In genomic region chr4:6689506-6689960, GRCh38 we compare ENCODE assay signal across 8 cellular contexts. TPM values are rescaled to one million over a fixed set of nuclear protein-coding genes. Genes with fewer than 3 reads are reported as not detected.
A peak's percentile ranks its signal among the peaks of the same experiment; 100 is the strongest.
DNase-seq lines count a peak whose midpoint lies in the region; ATAC-seq and TF ChIP-seq lines count a peak whose summit lies in the region.

No MANE protein-coding gene starts in this region.

- TF ChIP-seq CTCF in liver (IDR thresholded peaks at IDR 0.05; ENCODE audit: low read depth, low read length, missing input control) (no peak), suprapubic skin (IDR thresholded peaks at IDR 0.05) (no peak)

- 57% methylated on average over 15 of the region's 15 CpGs for WGBS in liver
- WGBS in suprapubic skin, result 87% methylated on average over 8 of the region's 15 CpGs
- WGBS in right cardiac atrium, result 84% methylated on average over 15 of the region's 15 CpGs

- intact Hi-C loops in right cardiac atrium (cut with DNase I), result no loop called here

- H3K9me3 Mint-ChIP-seq in activated CD4-positive, alpha-beta T cell treated with anti-CD3 and anti-CD28 coated beads, Interleukin-2, amount 10 ng/mL, durations not matched to agents 7 days and 5 days, result no peaks in the 10 kb centered on the region
- H3K9me3 Mint-ChIP-seq in activated CD8-positive, alpha-beta T cell treated with anti-CD3 and anti-CD28 coated beads, Interleukin-2, amount 10 ng/mL, durations not matched to agents 7 days and 5 days (ENCODE audit: insufficient read depth), result no peaks in the 10 kb centered on the region

- TF ChIP-seq RAD21 in liver (IDR thresholded peaks at IDR 0.05), result no peak

- H3K9ac ChIP-seq in liver (ENCODE audit: low read depth in 1 of 2, low read length in 2 of 2), result no peak overlapping the region

- H3K27ac Mint-ChIP-seq in activated CD4-positive, alpha-beta T cell treated with anti-CD3 and anti-CD28 coated beads, Interleukin-2, amount 10 ng/mL, durations not matched to agents 7 days and 5 days, result peak overlapping the region; percentile 96
- peak overlapping the region; percentile 91 for H3K27ac Mint-ChIP-seq in activated CD8-positive, alpha-beta T cell treated with anti-CD3 and anti-CD28 coated beads, Interleukin-2, amount 10 ng/mL, durations not matched to agents 7 days and 5 days

- TF ChIP-seq EP300 in suprapubic skin (IDR thresholded peaks at IDR 0.05), result no peak

- H3K27me3 ChIP-seq in liver (ENCODE audit: control insufficient read depth in 4 of 4, insufficient read depth in 4 of 4, low read length in 3 of 4), result no peaks in the 10 kb centered on the region
- no peaks in the 10 kb centered on the region for H3K27me3 ChIP-seq in suprapubic skin
- no peaks in the 10 kb centered on the region for H3K27me3 ChIP-seq in right cardiac atrium (ENCODE audit: control insufficient read depth, insufficient read depth)

- ATAC-seq in activated CD8-positive, alpha-beta T cell treated with anti-CD3 and anti-CD28 coated beads, Interleukin-2, amount 10 ng/mL, durations not matched to agents 7 days and 5 days, result peak; percentile 10
- ATAC-seq in right cardiac atrium, result no peak

- no peak for TF ChIP-seq POLR2A in suprapubic skin (IDR thresholded peaks at IDR 0.05)

- H3K4me1 ChIP-seq in liver (ENCODE audit: control insufficient read depth in 4 of 4, insufficient read depth in 4 of 4, low read length in 3 of 4) (peaks cover 11 to 25% (median 19%) of the 10 kb centered on the region in 4 donors), suprapubic skin (peaks cover 26% of the 10 kb centered on the region), right cardiac atrium (ENCODE audit: control insufficient read depth, insufficient read depth, low read length) (peaks cover 2% of the 10 kb centered on the region)

- H3K36me3 ChIP-seq in liver (ENCODE audit: control insufficient read depth in 4 of 4, insufficient read depth in 3 of 4, low read depth in 1 of 4, low read length in 3 of 4), result no peaks in the 10 kb centered on the region
- no peaks in the 10 kb centered on the region for H3K36me3 ChIP-seq in suprapubic skin

- H3K9me3 ChIP-seq in liver (ENCODE audit: control insufficient read depth in 4 of 4, low read length in 3 of 4), result no peaks in the 10 kb centered on the region
- H3K9me3 ChIP-seq in suprapubic skin, result no peaks in the 10 kb centered on the region
- no peaks in the 10 kb centered on the region for H3K9me3 ChIP-seq in right cardiac atrium (ENCODE audit: control insufficient read depth, low read length)

- H3K27me3 Mint-ChIP-seq in activated CD4-positive, alpha-beta T cell treated with anti-CD3 and anti-CD28 coated beads, Interleukin-2, amount 10 ng/mL, durations not matched to agents 7 days and 5 days, result no peaks in the 10 kb centered on the region
- H3K27me3 Mint-ChIP-seq in activated CD8-positive, alpha-beta T cell treated with anti-CD3 and anti-CD28 coated beads, Interleukin-2, amount 10 ng/mL, durations not matched to agents 7 days and 5 days (ENCODE audit: low read depth), result no peaks in the 10 kb centered on the region

- H3K4me3 Mint-ChIP-seq in activated CD4-positive, alpha-beta T cell treated with anti-CD3 and anti-CD28 coated beads, Interleukin-2, amount 10 ng/mL, durations not matched to agents 7 days and 5 days, result peak overlapping the region; percentile 84
- peak overlapping the region; percentile 81 for H3K4me3 Mint-ChIP-seq in activated CD8-positive, alpha-beta T cell treated with anti-CD3 and anti-CD28 coated beads, Interleukin-2, amount 10 ng/mL, durations not matched to agents 7 days and 5 days

- no peak overlapping the region for H3K4me3 ChIP-seq in liver (ENCODE audit: low read depth in 1 of 3, low read length in 3 of 3)
- peak overlapping the region; percentile 11 for H3K4me3 ChIP-seq in suprapubic skin
- H3K4me3 ChIP-seq in right cardiac atrium (ENCODE audit: low read length), result no peak overlapping the region

- DNase-seq in activated CD4-positive, alpha-beta T cell treated with anti-CD3 and anti-CD28 coated beads, Interleukin-2, amount 10 ng/mL, durations not matched to agents 7 days and 5 days, result no peak
- DNase-seq in activated CD4-positive, alpha-beta T cell treated with anti-CD3 and anti-CD28 coated beads for 1 hour, result no peak
- no peak for DNase-seq in activated CD8-positive, alpha-beta T cell treated with anti-CD3 and anti-CD28 coated beads, Interleukin-2, amount 10 ng/mL, durations not matched to agents 7 days and 5 days
- DNase-seq in suprapubic skin (ENCODE audit: low spot score in 2 of 2) (no peak), superior temporal gyrus (ENCODE audit: extremely low spot score) (no peak), NCI-H1105 treated with DMSO at 0.1 percent for 48 hours (lab: John Stamatoyannopoulos, UW) (no peak), right cardiac atrium (no peak)

- peaks cover 90% of the 10 kb centered on the region for H3K4me1 Mint-ChIP-seq in activated CD4-positive, alpha-beta T cell treated with anti-CD3 and anti-CD28 coated beads, Interleukin-2, amount 10 ng/mL, durations not matched to agents 7 days and 5 days
- H3K4me1 Mint-ChIP-seq in activated CD8-positive, alpha-beta T cell treated with anti-CD3 and anti-CD28 coated beads, Interleukin-2, amount 10 ng/mL, durations not matched to agents 7 days and 5 days (ENCODE audit: low read depth), result peaks cover 90% of the 10 kb centered on the region

- CTCF ChIA-PET in activated CD4-positive, alpha-beta T cell treated with anti-CD3 and anti-CD28 coated beads, Interleukin-2, amount 10 ng/mL, durations not matched to agents 7 days and 5 days (lab: Charles Lee), result interaction anchor here (0.9 to 3.5 kb wide), 7 partner anchors 9 to 184 kb away, joined by 3 to 17 read pairs (median 4); a partner anchor contains a TSS
- CTCF ChIA-PET in activated CD8-positive, alpha-beta T cell treated with anti-CD3 and anti-CD28 coated beads, Interleukin-2, amount 10 ng/mL, durations not matched to agents 7 days and 5 days (lab: Charles Lee), result interaction anchor here (1.2 to 7.1 kb wide), 10 partner anchors 8 to 184 kb away, joined by 3 to 94 read pairs (median 16); partner anchors contain the start of genes BLOC1S4, MAN2B2 and MRFAP1L1

- H3K36me3 Mint-ChIP-seq in activated CD4-positive, alpha-beta T cell treated with anti-CD3 and anti-CD28 coated beads, Interleukin-2, amount 10 ng/mL, durations not matched to agents 7 days and 5 days (ENCODE audit: low read depth), result peaks cover 32% of the 10 kb centered on the region
- peaks cover 48% of the 10 kb centered on the region for H3K36me3 Mint-ChIP-seq in activated CD8-positive, alpha-beta T cell treated with anti-CD3 and anti-CD28 coated beads, Interleukin-2, amount 10 ng/mL, durations not matched to agents 7 days and 5 days (ENCODE audit: low read depth)

- POLR2A ChIA-PET in activated CD4-positive, alpha-beta T cell treated with anti-CD3 and anti-CD28 coated beads, Interleukin-2, amount 10 ng/mL, durations not matched to agents 7 days and 5 days (lab: Charles Lee), result interaction anchor here (1.0 kb wide), 2 partner anchors 15 to 49 kb away, joined by 3 to 4 read pairs; partner anchors contain the start of gene MRFAP1
- POLR2A ChIA-PET in activated CD8-positive, alpha-beta T cell treated with anti-CD3 and anti-CD28 coated beads, Interleukin-2, amount 10 ng/mL, durations not matched to agents 7 days and 5 days (lab: Charles Lee), result interaction anchor here (1.2 to 3.8 kb wide), 7 partner anchors 11 to 115 kb away, joined by 4 to 87 read pairs (median 25); partner anchors contain the start of genes BLOC1S4, MRFAP1 and MRFAP1L1

- H3K27ac ChIP-seq in liver (ENCODE audit: low read depth in 1 of 2, low read length in 2 of 2), result peak overlapping the region; percentile 21 to 72
- H3K27ac ChIP-seq in suprapubic skin, result peak overlapping the region; percentile 76
- no peak overlapping the region for H3K27ac ChIP-seq in right cardiac atrium (ENCODE audit: low read length)

TF ChIP-seq in liver, 16 proteins besides CTCF, POLR2A, EP300 and RAD21 (continues in another document):
- no peak for TF ChIP-seq MAX (IDR thresholded peaks at IDR 0.05)
- no peak for TF ChIP-seq GABPA (IDR thresholded peaks at IDR 0.05 in 1 of 2, conservative IDR thresholded peaks at IDR 0.05 in 1 of 2)

RNA-seq across cellular contexts. Expression of gene S100P, which starts 4.1 kb away (rescaled TPM):
- 1 to 10 TPM; 5.3 to 7.2 TPM for total RNA-seq in activated CD4-positive, alpha-beta T cell treated with anti-CD3 and anti-CD28 coated beads, Interleukin-2, amount 10 ng/mL, durations not matched to agents 7 days and 5 days
- 1 to 10 TPM; 8.3 to 8.5 TPM for total RNA-seq in activated CD8-positive, alpha-beta T cell treated with anti-CD3 and anti-CD28 coated beads, Interleukin-2, amount 10 ng/mL, durations not matched to agents 7 days and 5 days
- total RNA-seq in liver (1 to 10 TPM in 1 of 2 donors, under 1 TPM in 1; 0.42 to 3.1 TPM), suprapubic skin (10 to 100 TPM in 2 of 4 donors, 1 to 10 TPM in 2; 4.7 to 27.7 (median 9.3) TPM), right cardiac atrium (1 to 10 TPM in 1 of 4 donors, not detected in 3; 1.5 TPM)
- polyA plus RNA-seq in liver (1 to 10 TPM; 1.7 to 2.9 TPM), right cardiac atrium (0.16 TPM)

RNA-seq across cellular contexts. Expression of gene MRFAP1L1, which starts 20.1 kb away (rescaled TPM):
- 10 to 100 TPM; 74.5 to 74.9 TPM for total RNA-seq in activated CD4-positive, alpha-beta T cell treated with anti-CD3 and anti-CD28 coated beads, Interleukin-2, amount 10 ng/mL, durations not matched to agents 7 days and 5 days
- 10 to 100 TPM; 65.5 to 67.4 TPM for total RNA-seq in activated CD8-positive, alpha-beta T cell treated with anti-CD3 and anti-CD28 coated beads, Interleukin-2, amount 10 ng/mL, durations not matched to agents 7 days and 5 days
- total RNA-seq in liver (10 to 100 TPM; 30.2 to 41.8 TPM), suprapubic skin (10 to 100 TPM; 40.6 to 63.4 (median 53.4) TPM), right cardiac atrium (10 to 100 TPM; 51.9 to 58.6 (median 54.1) TPM)
- polyA plus RNA-seq in liver (10 to 100 TPM; 29.8 to 31.2 TPM), right cardiac atrium (73.4 TPM)

RNA-seq across cellular contexts. Expression of gene BLOC1S4, which starts 26.4 kb away (rescaled TPM):
- 10 to 100 TPM; 16.6 to 17.6 TPM for total RNA-seq in activated CD4-positive, alpha-beta T cell treated with anti-CD3 and anti-CD28 coated beads, Interleukin-2, amount 10 ng/mL, durations not matched to agents 7 days and 5 days
- total RNA-seq in activated CD8-positive, alpha-beta T cell treated with anti-CD3 and anti-CD28 coated beads, Interleukin-2, amount 10 ng/mL, durations not matched to agents 7 days and 5 days, result 10 to 100 TPM; 19.6 to 21.5 TPM
- 1 to 10 TPM; 4.9 to 7.7 TPM for total RNA-seq in liver
- polyA plus RNA-seq in liver, result 1 to 10 TPM; 5.0 to 5.8 TPM
- 10 to 100 TPM in 3 of 4 donors, 1 to 10 TPM in 1; 5.1 to 20.2 (median 14.8) TPM for total RNA-seq in suprapubic skin
- 1 to 10 TPM; 7.5 to 9.1 (median 8.4) TPM for total RNA-seq in right cardiac atrium
- polyA plus RNA-seq in right cardiac atrium, result 7.0 TPM

RNA-seq across cellular contexts. Expression of gene MRFAP1, which starts 49.0 kb away (rescaled TPM):
- total RNA-seq in activated CD4-positive, alpha-beta T cell treated with anti-CD3 and anti-CD28 coated beads, Interleukin-2, amount 10 ng/mL, durations not matched to agents 7 days and 5 days, result 100 to 1,000 TPM in 1 of 2 experiments, 10 to 100 TPM in 1; 91.3 to 107 TPM
- 100 to 1,000 TPM; 105 TPM for total RNA-seq in activated CD8-positive, alpha-beta T cell treated with anti-CD3 and anti-CD28 coated beads, Interleukin-2, amount 10 ng/mL, durations not matched to agents 7 days and 5 days
- total RNA-seq in liver (10 to 100 TPM; 78.5 to 87.3 TPM), suprapubic skin (100 to 1,000 TPM; 143 to 214 (median 163) TPM), right cardiac atrium (100 to 1,000 TPM; 250 to 276 (median 263) TPM)
- polyA plus RNA-seq in liver (100 to 1,000 TPM; 121 to 176 TPM), right cardiac atrium (335 TPM)
